ENCODE assay signal across 21 cellular contexts in the genomic region with DNA sequence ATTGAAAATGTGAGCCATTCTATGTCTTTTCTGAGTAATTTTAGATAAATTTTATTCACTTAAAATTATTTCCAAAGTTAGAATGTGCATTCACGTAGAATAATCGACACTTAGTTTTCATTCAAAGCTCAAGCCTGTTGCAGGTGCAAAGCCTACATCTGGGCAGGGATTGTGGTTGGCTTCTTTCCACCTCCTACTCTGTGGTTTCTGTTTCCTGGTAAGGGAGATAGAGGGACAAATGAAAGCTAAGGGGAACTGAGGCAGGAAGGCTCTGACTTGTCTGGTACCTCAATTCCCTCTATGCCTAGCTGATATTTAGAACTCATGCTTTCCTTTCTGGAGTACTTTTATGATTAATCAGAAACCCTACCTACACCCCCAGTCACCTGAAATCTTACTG.
"Had no signal": no experiment of that assay in that cellular context is flagged by ENCODE, and none has a peak within 500 bp of the region (broad histone marks: within the 10 kb centered on the region; RNA-seq: fewer than 3 reads in every experiment).

No MANE protein-coding gene starts in this region.

- H3K4me3 ChIP-seq: SJSA1, SK-N-MC had no signal

- DNase-seq: Karpas-422, KG1, MM.1S, NCI-H1092 treated with DMSO at 0.1 percent for 48 hours, NCI-H1436, NCI-H187, NCI-H2029, NCI-H2081 treated with DMSO at 0.1 percent for 48 hours, NCI-H2171, NCI-H226, NCI-H446, NCI-H510A, NCI-H524 treated with DMSO at 0.1 percent for 48 hours, NCI-H69, NCI-H774, Right ventricle myocardium superior, RPMI8226, SIG-M5 had no signal

- H3K9me3 ChIP-seq: SJSA1 had no signal

- H3K27me3 ChIP-seq: SJSA1 had no signal

- H3K27ac ChIP-seq: SJSA1, SK-N-MC had no signal

- H3K4me1 ChIP-seq: SJSA1 had no signal

- H3K36me3 ChIP-seq: SJSA1 had no signal

- FAIRE-seq: RCC 7860 had no signal
